ENCODE assay signal across 1 cellular context in the genomic region with DNA sequence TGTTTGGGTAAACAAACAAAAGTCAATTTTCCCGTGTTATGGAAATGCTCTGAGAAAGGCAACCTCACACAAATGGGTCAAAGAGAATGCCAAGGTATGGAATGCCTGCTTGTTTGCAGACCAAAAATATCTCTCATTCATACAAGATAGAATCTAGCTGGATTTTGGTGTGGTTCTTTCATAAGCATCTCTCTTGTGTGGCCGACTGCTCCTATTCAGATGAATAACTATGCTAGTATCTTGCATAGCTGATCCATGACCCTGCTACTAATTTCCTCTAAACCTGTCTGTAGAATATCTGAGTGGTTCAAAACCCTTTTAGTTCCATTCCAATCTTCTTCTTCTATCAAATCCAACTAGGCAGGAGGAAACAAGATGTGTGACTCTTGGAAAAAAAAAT.
TF ChIP-seq lines count a peak whose summit lies in the region.

No MANE protein-coding gene starts in this region.

TF ChIP-seq in H1, 55 proteins besides CTCF, POLR2A, EP300 and RAD21:
- TF ChIP-seq HDAC6 (IDR thresholded peaks at IDR 0.05; ENCODE audit: low read depth, low read length) (no peak), YY1 (IDR thresholded peaks at IDR 0.05; ENCODE audit: low read depth, low read length) (no peak), ZNF274 (IDR thresholded peaks at IDR 0.05; ENCODE audit: borderline replicate concordance, extremely low read depth, low read length) (no peak), CEBPB (IDR thresholded peaks at IDR 0.05; ENCODE audit: low read depth, low read length) (no peak), SAP30 (IDR thresholded peaks at IDR 0.05; ENCODE audit: insufficient read depth, insufficient replicate concordance, low read length) (no peak), TAF7 (optimal IDR thresholded peaks at IDR 0.05; ENCODE audit: borderline replicate concordance, low read depth, low read length) (no peak), GABPA (IDR thresholded peaks at IDR 0.05; ENCODE audit: borderline replicate concordance, insufficient read depth, low read length) (no peak), TAF1 (IDR thresholded peaks at IDR 0.05; ENCODE audit: low read depth, low read length) (no peak)
- TF ChIP-seq, protein P1, sequence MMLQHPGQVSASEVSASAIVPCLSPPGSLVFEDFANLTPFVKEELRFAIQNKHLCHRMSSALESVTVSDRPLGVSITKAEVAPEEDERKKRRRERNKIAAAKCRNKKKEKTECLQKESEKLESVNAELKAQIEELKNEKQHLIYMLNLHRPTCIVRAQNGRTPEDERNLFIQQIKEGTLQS (IDR thresholded peaks at IDR 0.05; ENCODE audit: insufficient read depth, low read depth, low read length): no peak
- TF ChIP-seq, protein P2, sequence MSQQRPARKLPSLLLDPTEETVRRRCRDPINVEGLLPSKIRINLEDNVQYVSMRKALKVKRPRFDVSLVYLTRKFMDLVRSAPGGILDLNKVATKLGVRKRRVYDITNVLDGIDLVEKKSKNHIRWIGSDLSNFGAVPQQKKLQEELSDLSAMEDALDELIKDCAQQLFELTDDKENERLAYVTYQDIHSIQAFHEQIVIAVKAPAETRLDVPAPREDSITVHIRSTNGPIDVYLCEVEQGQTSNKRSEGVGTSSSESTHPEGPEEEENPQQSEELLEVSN (IDR thresholded peaks at IDR 0.05): no peak
